9 cellular contexts compared by ENCODE assay signal in the genomic region with DNA sequence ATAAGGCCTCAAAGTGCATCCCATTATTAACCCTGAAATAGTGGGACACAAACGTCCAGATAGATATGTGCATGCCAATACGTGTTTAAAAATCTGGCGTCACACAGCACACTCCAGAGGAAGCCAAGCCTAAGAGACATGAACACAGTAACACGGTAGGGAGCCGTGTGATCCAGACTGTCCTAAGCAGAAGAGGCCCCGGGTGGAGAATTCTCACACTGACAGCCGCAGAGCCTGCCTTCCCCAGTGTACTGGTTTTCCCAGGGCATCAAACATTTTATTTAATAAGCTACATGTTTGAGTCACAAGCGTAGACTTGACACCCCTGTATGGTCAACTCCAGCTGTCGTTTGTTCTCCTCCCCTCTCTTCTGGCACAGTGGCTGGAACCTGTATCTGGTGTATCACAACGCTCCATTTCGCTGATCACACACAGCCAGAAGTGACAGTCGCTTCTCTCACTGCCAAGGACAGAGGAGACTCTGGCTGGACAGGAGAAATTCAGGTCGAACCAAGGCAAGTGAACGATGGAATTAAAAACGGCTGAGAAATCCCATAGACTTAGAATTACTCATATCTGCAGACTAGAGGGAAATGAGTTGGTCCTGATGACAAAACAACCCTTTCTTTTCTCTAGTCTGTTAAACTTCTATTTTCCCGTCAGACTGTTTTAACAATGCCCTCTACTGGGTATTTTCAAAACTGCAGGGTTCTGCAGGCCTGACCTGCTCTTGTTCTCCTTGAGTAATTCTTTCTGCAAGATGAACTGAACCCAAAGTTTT.
DNase-seq lines count a peak whose midpoint lies in the region; ATAC-seq and TF ChIP-seq lines count a peak whose summit lies in the region.
"Had no signal": no experiment of that assay in that cellular context is flagged by ENCODE, and none has a peak within 500 bp of the region (broad histone marks: within the 10 kb centered on the region; RNA-seq: fewer than 3 reads in every experiment).

No MANE protein-coding gene starts in this region.

- POLR2A ChIA-PET in HEK293T (lab: Yijun Ruan, JAX): no interaction called here

- H3K79me2 ChIP-seq in fibroblast of lung (ENCODE audit: control insufficient read depth, insufficient read depth, low read length): no peaks in the 10 kb centered on the region

- H3K27ac Mint-ChIP-seq in neural crest cell (ENCODE audit: unreplicated experiment): no peak overlapping the region
- H3K27ac Mint-ChIP-seq: activated naive CD4-positive, alpha-beta T cell treated with anti-CD3 and anti-CD28 coated beads, Interleukin-2, amount 50 U/mL, for 24 hours had no signal

- TF ChIP-seq CTCF in fibroblast of lung (conservative IDR thresholded peaks at IDR 0.05 in 1 of 2, IDR thresholded peaks at IDR 0.05 in 1 of 2; ENCODE audit: low read depth in 1 of 2, low read length in 2 of 2) (peak; percentile 57 to 74), neural crest cell (conservative IDR thresholded peaks at IDR 0.05) (peak; percentile 79)

- no peaks in the 10 kb centered on the region for H4K20me1 ChIP-seq in fibroblast of lung (ENCODE audit: control insufficient read depth, extremely low read depth, insufficient read depth, low read length)

- H3K4me3 ChIP-seq in fibroblast of lung (replicated peaks in 1 of 4; ENCODE audit: control extremely low read depth in 1 of 4, insufficient read depth in 1 of 4, low read depth in 3 of 4, low read length in 4 of 4): no peak overlapping the region
- no peak overlapping the region for H3K4me3 ChIP-seq in effector memory CD4-positive, alpha-beta T cell (ENCODE audit: insufficient read depth, low read depth, low read length, poor library complexity, severe bottlenecking)

- peaks cover 4% of the 10 kb centered on the region for H3K4me1 Mint-ChIP-seq in neural crest cell
- H3K4me1 Mint-ChIP-seq: activated naive CD4-positive, alpha-beta T cell treated with anti-CD3 and anti-CD28 coated beads, Interleukin-2, amount 50 U/mL, for 24 hours had no signal

- ATAC-seq in HG03159 (IDR thresholded peaks at IDR 0.05; ENCODE audit: unreplicated experiment): no peak

- no peaks in the 10 kb centered on the region for H3K36me3 ChIP-seq in fibroblast of lung (ENCODE audit: control insufficient read depth, insufficient read depth, low read length)
- no peaks in the 10 kb centered on the region for H3K36me3 ChIP-seq in effector memory CD4-positive, alpha-beta T cell (ENCODE audit: control insufficient read depth, insufficient read depth, low read length)

- no peak overlapping the region for H3K4me2 ChIP-seq in fibroblast of lung (ENCODE audit: extremely low read depth, insufficient read depth, low read length)

- DNase-seq in NCI-H2171 treated with DMSO at 0.1 percent for 48 hours (lab: John Stamatoyannopoulos, UW) (peak; percentile 4), NCI-H2171 (lab: John Stamatoyannopoulos, UW) (no peak), HEK293T (ENCODE audit: extremely low spot score) (peak; percentile 42), SK-N-DZ (ENCODE audit: low spot score) (peak; percentile 2), fibroblast of lung (ENCODE audit: low read depth in 2 of 2) (peak; percentile 16 to 49), neural crest cell (ENCODE audit: low read depth, low spot score) (peak; percentile 55)
- DNase-seq in effector memory CD4-positive, alpha-beta T cell: no peak

- no peak overlapping the region for H3K4me3 Mint-ChIP-seq in neural crest cell
- H3K4me3 Mint-ChIP-seq: activated naive CD4-positive, alpha-beta T cell treated with anti-CD3 and anti-CD28 coated beads, Interleukin-2, amount 50 U/mL, for 24 hours had no signal

- no peaks in the 10 kb centered on the region for H3K9me3 ChIP-seq in fibroblast of lung (ENCODE audit: control insufficient read depth, insufficient read depth, low read depth, low read length)
- H3K9me3 ChIP-seq in effector memory CD4-positive, alpha-beta T cell (ENCODE audit: control insufficient read depth, low read length): no peaks in the 10 kb centered on the region

- H3K9ac ChIP-seq in fibroblast of lung (ENCODE audit: insufficient read depth, low read length): no peak overlapping the region

- CTCF ChIA-PET in HEK293T (lab: Yijun Ruan, JAX): interaction anchor here (0.7 kb wide), 1 partner anchor 425 kb away, joined by 3 read pairs; no protein-coding TSS in a partner anchor

- peaks cover 3% of the 10 kb centered on the region for H3K9me3 Mint-ChIP-seq in neural crest cell

- H3K27ac ChIP-seq in fibroblast of lung (ENCODE audit: insufficient read depth, low read length): no peak overlapping the region
- H3K27ac ChIP-seq in effector memory CD4-positive, alpha-beta T cell (ENCODE audit: insufficient read depth, low read length, poor library complexity, severe bottlenecking): no peak overlapping the region

- peaks cover 5% of the 10 kb centered on the region for H3K36me3 Mint-ChIP-seq in neural crest cell (ENCODE audit: low read depth)
- H3K36me3 Mint-ChIP-seq: activated naive CD4-positive, alpha-beta T cell treated with anti-CD3 and anti-CD28 coated beads, Interleukin-2, amount 50 U/mL, for 24 hours had no signal

- peaks cover 2% of the 10 kb centered on the region for H3K27me3 ChIP-seq in fibroblast of lung (ENCODE audit: control insufficient read depth, insufficient read depth, low read length)
- H3K27me3 ChIP-seq in effector memory CD4-positive, alpha-beta T cell (replicated peaks; ENCODE audit: control insufficient read depth, insufficient read depth, low read length, poor library complexity, severe bottlenecking): no peaks in the 10 kb centered on the region

- no peaks in the 10 kb centered on the region for H3K4me1 ChIP-seq in fibroblast of lung (ENCODE audit: control insufficient read depth, extremely low read depth, insufficient read depth, low read length)
- no peaks in the 10 kb centered on the region for H3K4me1 ChIP-seq in effector memory CD4-positive, alpha-beta T cell (ENCODE audit: control insufficient read depth, insufficient read depth, low read length, poor library complexity, severe bottlenecking)

- no peak overlapping the region for H2AFZ ChIP-seq in fibroblast of lung (ENCODE audit: low read length)

- H3K27me3 Mint-ChIP-seq in neural crest cell (ENCODE audit: low read depth): peaks cover 8% of the 10 kb centered on the region

TF ChIP-seq in HEK293T, 16 proteins besides CTCF, POLR2A, EP300 and RAD21:
- no peak for TF ChIP-seq ZNF384 (IDR thresholded peaks at IDR 0.05)
- no peak for TF ChIP-seq HDGF (IDR thresholded peaks at IDR 0.05; ENCODE audit: borderline replicate concordance)
- no peak for TF ChIP-seq FOXK2 (IDR thresholded peaks at IDR 0.05)
- no peak for TF ChIP-seq LEF1 (IDR thresholded peaks at IDR 0.05; ENCODE audit: borderline replicate concordance)
- TF ChIP-seq ELF4 (IDR thresholded peaks at IDR 0.05): no peak
- TF ChIP-seq L3MBTL2 (conservative IDR thresholded peaks at IDR 0.05): no peak
- no peak for TF ChIP-seq SUZ12 (IDR thresholded peaks at IDR 0.05)
- no peak for TF ChIP-seq NFRKB (IDR thresholded peaks at IDR 0.05)
- no peak for TF ChIP-seq TARDBP (IDR thresholded peaks at IDR 0.05)
- no peak for TF ChIP-seq PKNOX1 (IDR thresholded peaks at IDR 0.05)
- no peak for TF ChIP-seq BHLHE40 (IDR thresholded peaks at IDR 0.05; ENCODE audit: borderline replicate concordance)
- no peak for TF ChIP-seq FOXM1 (IDR thresholded peaks at IDR 0.05; ENCODE audit: borderline replicate concordance)
- TF ChIP-seq FOXA1 (IDR thresholded peaks at IDR 0.05): no peak
- no peak for TF ChIP-seq CTBP1 (IDR thresholded peaks at IDR 0.05; ENCODE audit: borderline replicate concordance)
- TF ChIP-seq SP1 (IDR thresholded peaks at IDR 0.05): no peak
- no peak for TF ChIP-seq ARNT (IDR thresholded peaks at IDR 0.05)

Comparison
In these comparisons a context has a peak if more than half of its experiments do, and no peak if none do; other contexts are left out.
1. DNase-seq: peak in NCI-H2171 treated with DMSO at 0.1 percent for 48 hours (single experiment), HEK293T (single experiment), SK-N-DZ (single experiment), fibroblast of lung (2 of 2) and neural crest cell (single experiment); none in NCI-H2171 (single experiment) and effector memory CD4-positive, alpha-beta T cell (0 of 3).